Comparison of ENCODE assay signal across 1 cellular context in genomic region chr6:147117009-147117408, GRCh38.
TF ChIP-seq lines count a peak whose summit lies in the region.

No MANE protein-coding gene starts in this region.

TF ChIP-seq in GM23338, 12 proteins besides CTCF, POLR2A, EP300 and RAD21 (continued from another document):
- TF ChIP-seq REST (IDR thresholded peaks at IDR 0.05; ENCODE audit: unreplicated experiment) (no peak), CREB1 (CRISPR knock-in tag; IDR thresholded peaks at IDR 0.05; ENCODE audit: low read depth) (no peak), ETS1 (IDR thresholded peaks at IDR 0.05) (no peak), ZNF114 (CRISPR knock-in tag; IDR thresholded peaks at IDR 0.05) (no peak)
TF ChIP-seq in GM23338: peak in this region for 0.
